In genomic region chr10:133373104-133373624, GRCh38 we compare ENCODE assay signal across 8 cellular contexts. TPM values are rescaled to one million over a fixed set of nuclear protein-coding genes. Genes with fewer than 3 reads are reported as not detected.
DNase-seq lines count a peak whose midpoint lies in the region; ATAC-seq, FAIRE-seq and TF ChIP-seq lines count a peak whose summit lies in the region.

Gene ECHS1 (minus strand): TSS chr10:133373354. CDS start chr10:133373333, 21 bp downstream.

- peak within 1 kb of the TSS; percentile 93 for H3K4me3 ChIP-seq in AG09309 (ENCODE audit: control insufficient read depth, low read depth, low read length)
- H3K4me3 ChIP-seq in kidney (ENCODE audit: low read length in 2 of 2): peak within 1 kb of the TSS; percentile 53 to 64

- DNase-seq in AG09309 (ENCODE audit: low read depth) (peak; percentile 44), NCI-H446 (lab: John Stamatoyannopoulos, UW) (peak; percentile 44 to 86), cerebellar cortex (ENCODE audit: low spot score) (peak; percentile 91), kidney (peak; percentile 98)
- DNase-seq in activated CD4-positive, CD25-positive, alpha-beta regulatory T cell treated with anti-CD3 and anti-CD28 coated beads, Interleukin-2, amount 50 U/mL, for 72 hours: peak; percentile 98
- DNase-seq in stimulated activated CD4-positive, alpha-beta T cell treated with anti-CD3 and anti-CD28 coated beads, Interleukin-15, amount 100 ng/mL, for 1 hour (ENCODE audit: low read depth in 1 of 2, low spot score in 1 of 2): peak; percentile 88 to 93

- peaks cover 0 to 11% of the 10 kb centered on the region in 2 donors for H3K4me1 ChIP-seq in kidney (ENCODE audit: control insufficient read depth in 1 of 2, insufficient read depth in 1 of 2, low read depth in 1 of 2, low read length in 2 of 2)

- peak; percentile 96 for ATAC-seq in GM19043 (IDR thresholded peaks at IDR 0.05; ENCODE audit: low read depth, unreplicated experiment)
- ATAC-seq in HG03354 (IDR thresholded peaks at IDR 0.05; ENCODE audit: poor library complexity, severe bottlenecking, unreplicated experiment): peak; percentile 98

- peak within 1 kb of the TSS; percentile 65 to 74 for H3K27ac ChIP-seq in kidney (ENCODE audit: low read depth in 2 of 2, low read length in 2 of 2)

- peaks cover 14 to 23% of the 10 kb centered on the region in 2 donors for H3K36me3 ChIP-seq in kidney (ENCODE audit: control insufficient read depth in 1 of 2, insufficient read depth in 2 of 2, low read length in 2 of 2)

- TF ChIP-seq CTCF in AG09309 (IDR thresholded peaks at IDR 0.05; ENCODE audit: control insufficient read depth, insufficient read depth, low read depth, low read length, missing control alignments): no peak
- no peak for TF ChIP-seq CTCF in kidney (IDR thresholded peaks at IDR 0.05; ENCODE audit: borderline replicate concordance, extremely low read depth, insufficient read depth)

- no peaks in the 10 kb centered on the region for H3K9me3 ChIP-seq in kidney (ENCODE audit: control insufficient read depth in 1 of 2, low read length in 2 of 2)

- peak within 1 kb of the TSS in 1 of 2 donors; percentile 46 for H3K9ac ChIP-seq in kidney (ENCODE audit: low read length in 2 of 2)

- no peak for FAIRE-seq in kidney (lab: Jason Lieb, UNC)

- intact Hi-C loops in kidney (cut with DNase I): no loop called here

RNA-seq across cellular contexts. Expression of gene ECHS1, which starts in this region (rescaled TPM):
- 85.6 TPM for total RNA-seq in kidney
- 599 TPM for polyA plus RNA-seq in kidney (ENCODE audit: insufficient read depth, low read depth, low replicate concordance)

Comparison
In these comparisons a context has a peak if more than half of its experiments do, and no peak if none do; other contexts are left out.
1. Peak in every context shown above with its lines: DNase-seq, ATAC-seq, H3K4me3 ChIP-seq and H3K27ac ChIP-seq.
2. DNase-seq: peak in every context shown above with its lines; median percentile 98 in activated CD4-positive, CD25-positive, alpha-beta regulatory T cell treated with anti-CD3 and anti-CD28 coated beads, Interleukin-2, amount 50 U/mL, for 72 hours; 98 in kidney; 91 in cerebellar cortex; 90 in stimulated activated CD4-positive, alpha-beta T cell treated with anti-CD3 and anti-CD28 coated beads, Interleukin-15, amount 100 ng/mL, for 1 hour; 65 in NCI-H446; 44 in AG09309.